7 cellular contexts compared by ENCODE assay signal in the genomic region with DNA sequence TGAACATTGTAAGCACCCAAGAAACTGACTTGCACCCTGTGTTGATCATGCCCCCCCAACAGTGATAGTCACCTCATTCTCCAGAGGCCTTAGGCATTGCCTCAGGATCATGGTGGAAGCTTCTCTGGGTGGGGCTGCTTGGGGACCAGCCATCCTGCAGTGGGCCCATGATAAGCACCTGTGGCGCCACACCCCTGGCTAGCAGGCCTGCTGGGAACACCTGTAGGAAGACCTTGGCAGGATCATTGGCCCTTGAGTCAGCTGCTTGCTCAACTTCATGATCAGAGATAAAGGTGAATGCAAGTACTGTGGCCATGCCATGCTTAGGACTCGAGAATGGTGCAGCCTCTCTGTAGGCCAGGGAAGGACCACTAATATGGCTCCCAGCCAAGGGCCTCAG. TPM values are rescaled to one million over a fixed set of nuclear protein-coding genes. Genes with fewer than 3 reads are reported as not detected.
"Had no signal": no experiment of that assay in that cellular context is flagged by ENCODE, and none has a peak within 500 bp of the region (broad histone marks: within the 10 kb centered on the region; RNA-seq: fewer than 3 reads in every experiment).

No MANE protein-coding gene starts in this region.

RNA-seq across cellular contexts. Expression of a gene that starts 38.9 kb away (rescaled TPM):
- total RNA-seq: GM23248, GM23338, H1, H4, H7, H9, HFFc6 had no signal
- polyA plus RNA-seq: GM23248, GM23338, H1 had no signal

RNA-seq across cellular contexts. Expression of a gene that starts 42.2 kb away (rescaled TPM):
- total RNA-seq: GM23248, GM23338, H1 had no signal
- polyA plus RNA-seq: GM23248, GM23338 had no signal
